Comparison of ENCODE assay signal across 18 cellular contexts in genomic region chr12:130716918-130717306, GRCh38. TPM values are rescaled to one million over a fixed set of nuclear protein-coding genes. Genes with fewer than 3 reads are reported as not detected.
A peak's percentile ranks its signal among the peaks of the same experiment; 100 is the strongest.
DNase-seq lines count a peak whose midpoint lies in the region; ATAC-seq and TF ChIP-seq lines count a peak whose summit lies in the region.
"Had no signal": no experiment of that assay in that cellular context is flagged by ENCODE, and none has a peak within 500 bp of the region (broad histone marks: within the 10 kb centered on the region; RNA-seq: fewer than 3 reads in every experiment).

No MANE protein-coding gene starts in this region.

- H3K27me3 ChIP-seq in A673 (replicated peaks; ENCODE audit: insufficient read depth, low read depth, low read length, poor library complexity): peaks cover 62% of the 10 kb centered on the region
- no peaks in the 10 kb centered on the region for H3K27me3 ChIP-seq in endocrine pancreas (ENCODE audit: control insufficient read depth, insufficient read depth, low read length)

- no peaks in the 10 kb centered on the region for H3K9me3 Mint-ChIP-seq in nephron
- H3K9me3 Mint-ChIP-seq: activated naive CD8-positive, alpha-beta T cell treated with anti-CD3 and anti-CD28 coated beads for 36 hours had no signal

- DNase-seq in A673 (ENCODE audit: low spot score) (no peak), hypothalamus (lab: John Stamatoyannopoulos, UW) (no peak), substantia nigra (lab: John Stamatoyannopoulos, UW) (no peak)
- no peak for DNase-seq in activated CD4-positive, alpha-beta T cell treated with anti-CD3 and anti-CD28 coated beads, Interleukin-2, amount 50 U/mL, for 1 hour
- DNase-seq: activated CD4-positive, alpha-beta T cell treated with anti-CD3 and anti-CD28 coated beads, Interleukin-2, amount 10 ng/mL, durations not matched to agents 24 days and 14 days; activated naive CD8-positive, alpha-beta T cell treated with anti-CD3 and anti-CD28 coated beads for 36 hours; activated T-cell treated with anti-CD3 and anti-CD28 coated beads for 4 hours; effector memory CD8-positive, alpha-beta T cell; SJCRH30; small intestine; stimulated activated naive B cell treated with anti-CD40 and anti-IgM and Interleukin-4, amounts not matched to agents 10 μg/mL and 1 μg/mL and 100 μg/mL, for 72 hours; T1000 had no signal

- no peak overlapping the region for H3K27ac Mint-ChIP-seq in nephron
- H3K27ac Mint-ChIP-seq: activated CD4-positive, alpha-beta T cell treated with anti-CD3 and anti-CD28 coated beads, Interleukin-2, amount 10 ng/mL, durations not matched to agents 24 days and 14 days; activated naive CD8-positive, alpha-beta T cell treated with anti-CD3 and anti-CD28 coated beads for 36 hours; effector memory CD8-positive, alpha-beta T cell; IgD-negative memory B cell; stimulated activated naive B cell treated with anti-CD40 and anti-IgM and Interleukin-4, amounts not matched to agents 10 μg/mL and 1 μg/mL and 100 μg/mL, for 72 hours had no signal

- intact Hi-C loops in A673 (cut with micrococcal nuclease; ENCODE audit: unreplicated experiment): no loop called here

- no TSS peak for BruUV-seq in A673 (replicated peaks; lab: Mats Ljungman, UMichigan)

- TF ChIP-seq CTCF in A673 (conservative IDR thresholded peaks at IDR 0.05; ENCODE audit: low read depth, low read length) (no peak), nephron (IDR thresholded peaks at IDR 0.05; ENCODE audit: unreplicated experiment in 3 of 3) (no peak)

- H3K4me3 ChIP-seq in A673 (ENCODE audit: low read depth, low read length, poor library complexity, severe bottlenecking) (peak overlapping the region; percentile 47), endocrine pancreas (ENCODE audit: control insufficient read depth, insufficient read depth, low read length) (peak overlapping the region; percentile 55)
- H3K4me3 ChIP-seq: SJCRH30 had no signal

- H3K4me1 ChIP-seq in A673 (ENCODE audit: insufficient read depth, low read length, poor library complexity, severe bottlenecking) (peaks cover 16% of the 10 kb centered on the region), endocrine pancreas (ENCODE audit: control insufficient read depth, insufficient read depth, low read length) (peaks cover 6% of the 10 kb centered on the region)
- H3K4me1 ChIP-seq: SJCRH30 had no signal

- ATAC-seq in HG03280 (IDR thresholded peaks at IDR 0.05; ENCODE audit: unreplicated experiment): peak; percentile 12
- ATAC-seq in HG03439 (IDR thresholded peaks at IDR 0.05; ENCODE audit: unreplicated experiment): no peak
- ATAC-seq: effector memory CD8-positive, alpha-beta T cell; stimulated activated naive B cell treated with anti-CD40 and anti-IgM and Interleukin-4, amounts not matched to agents 10 μg/mL and 1 μg/mL and 100 μg/mL, for 72 hours had no signal

- peak overlapping the region; percentile 87 to 92 (median 91) for H3K4me3 Mint-ChIP-seq in nephron
- H3K4me3 Mint-ChIP-seq: activated CD4-positive, alpha-beta T cell treated with anti-CD3 and anti-CD28 coated beads, Interleukin-2, amount 10 ng/mL, durations not matched to agents 24 days and 14 days; activated naive CD8-positive, alpha-beta T cell treated with anti-CD3 and anti-CD28 coated beads for 36 hours had no signal

- H3K36me3 Mint-ChIP-seq in nephron (ENCODE audit: low read depth): no peaks in the 10 kb centered on the region
- H3K36me3 Mint-ChIP-seq: activated naive CD8-positive, alpha-beta T cell treated with anti-CD3 and anti-CD28 coated beads for 36 hours; IgD-negative memory B cell had no signal

- H3K9ac ChIP-seq in endocrine pancreas (ENCODE audit: control insufficient read depth, insufficient read depth, low read length): peak overlapping the region; percentile 20

- H3K9me3 ChIP-seq in A673 (ENCODE audit: low read depth, low read length, poor library complexity, severe bottlenecking): no peaks in the 10 kb centered on the region
- no peaks in the 10 kb centered on the region for H3K9me3 ChIP-seq in endocrine pancreas (ENCODE audit: control insufficient read depth, low read length)
- H3K9me3 ChIP-seq: SJCRH30 had no signal

- H3K27ac ChIP-seq in A673 (ENCODE audit: low read depth, low read length, poor library complexity, severe bottlenecking) (no peak overlapping the region), substantia nigra (ENCODE audit: low read depth, low read length, poor library complexity, severe bottlenecking) (no peak overlapping the region)
- H3K27ac ChIP-seq: SJCRH30 had no signal

- CTCF ChIA-PET in A673 (lab: Charles Lee): no interaction called here

- H3K36me3 ChIP-seq in A673 (ENCODE audit: insufficient read depth, low read length, poor library complexity, severe bottlenecking) (no peaks in the 10 kb centered on the region), endocrine pancreas (ENCODE audit: control insufficient read depth, insufficient read depth, low read length) (no peaks in the 10 kb centered on the region)
- H3K36me3 ChIP-seq: SJCRH30 had no signal

- H3K27me3 Mint-ChIP-seq in nephron (ENCODE audit: low read depth): peaks cover 54% of the 10 kb centered on the region

- peaks cover 23% of the 10 kb centered on the region for H3K4me1 Mint-ChIP-seq in nephron
- H3K4me1 Mint-ChIP-seq: activated CD4-positive, alpha-beta T cell treated with anti-CD3 and anti-CD28 coated beads, Interleukin-2, amount 10 ng/mL, durations not matched to agents 24 days and 14 days had no signal

- POLR2A ChIA-PET in A673 (lab: Charles Lee; ENCODE audit: low non-redundant PET): no interaction called here

RNA-seq across cellular contexts. Expression of gene RIMBP2, which starts 0.8 kb away (rescaled TPM):
- total RNA-seq in A673 (2021): 0.95 and 1.0 TPM in 2 replicates
- total RNA-seq: activated CD4-positive, alpha-beta T cell treated with anti-CD3 and anti-CD28 coated beads, Interleukin-2, amount 10 ng/mL, durations not matched to agents 24 days and 14 days; activated naive CD8-positive, alpha-beta T cell treated with anti-CD3 and anti-CD28 coated beads for 36 hours; fibroblast of villous mesenchyme; SJCRH30 had no signal
